In genomic region chr19:39186391-39186790, GRCh38 we compare ENCODE assay signal across 35 cellular contexts. TPM values are rescaled to one million over a fixed set of nuclear protein-coding genes. Genes with fewer than 3 reads are reported as not detected.
"Had no signal": no experiment of that assay in that cellular context is flagged by ENCODE, and none has a peak within 500 bp of the region (broad histone marks: within the 10 kb centered on the region; RNA-seq: fewer than 3 reads in every experiment).

No MANE protein-coding gene starts in this region.

- DNase-seq: activated effector memory CD4-positive, alpha-beta T cell treated with anti-CD3 and anti-CD28 coated beads, Interleukin-2, amount 50 U/mL, for 16 hours; activated effector memory CD4-positive, alpha-beta T cell treated with Interleukin-2 at 50 U/mL for 16 hours; activated gamma-delta T cell; activated gamma-delta T cell treated with Interleukin-2 at 50 U/mL for 16 hours; activated naive CD4-positive, alpha-beta T cell; activated naive CD4-positive, alpha-beta T cell treated with anti-CD3 and anti-CD28 coated beads for 36 hours; activated naive CD4-positive, alpha-beta T cell treated with anti-CD3 and anti-CD28 coated beads, Interleukin-2, amount 10 ng/mL, durations not matched to agents 7 days and 5 days; activated naive CD4-positive, alpha-beta T cell treated with anti-CD3 and anti-CD28 coated beads, Interleukin-2, amount 50 U/mL, for 16 hours; activated naive CD4-positive, alpha-beta T cell treated with Interleukin-2 at 50 U/mL for 16 hours; activated naive CD8-positive, alpha-beta T cell treated with anti-CD3 and anti-CD28 coated beads for 36 hours; activated naive CD8-positive, alpha-beta T cell treated with anti-CD3 and anti-CD28 coated beads, Interleukin-2, amount 10 ng/mL, durations not matched to agents 7 days and 5 days; activated naive CD8-positive, alpha-beta T cell treated with anti-CD3 and anti-CD28 coated beads, Interleukin-2, amount 50 U/mL, for 24 hours; activated T-cell treated with anti-CD3 and anti-CD28 coated beads, Interleukin-2, amount 50 U/mL, for 24 hours; activated T-cell treated with anti-CD3 and anti-CD28 coated beads, Interleukin-2, amount 50 U/mL, for 4 hours; activated T-cell treated with anti-CD3 and anti-CD28 coated beads, Interleukin-2, amount 50 U/mL, for 48 hours; activated T-cell treated with anti-CD3 and anti-CD28 coated beads, Interleukin-2, amount 50 U/mL, for 72 hours; adrenal gland; amniotic stem cell; aorta; body of pancreas; brain microvascular endothelial cell; central memory CD4-positive, alpha-beta T cell had no signal

- H3K27ac ChIP-seq: adrenal gland, ascending aorta, body of pancreas, brain microvascular endothelial cell, breast epithelium, cardiac muscle cell had no signal

- H3K36me3 ChIP-seq: adrenal gland, ascending aorta, brain microvascular endothelial cell, breast epithelium, cardiac muscle cell had no signal

- H3K4me1 ChIP-seq: adrenal gland, ascending aorta, breast epithelium had no signal

- H3K27me3 ChIP-seq: adrenal gland, ascending aorta, body of pancreas, brain microvascular endothelial cell, breast epithelium, cardiac muscle cell had no signal

- FAIRE-seq: astrocyte, bronchial epithelial cell had no signal

- H3K4me3 ChIP-seq: adrenal gland, ascending aorta, body of pancreas, breast epithelium, cardiac muscle cell had no signal

- H3K9me3 ChIP-seq: adrenal gland, ascending aorta, body of pancreas, breast epithelium had no signal

- ATAC-seq: activated naive CD8-positive, alpha-beta T cell treated with anti-CD3 and anti-CD28 coated beads, Interleukin-2, amount 50 U/mL, for 24 hours; activated T-cell treated with anti-CD3 and anti-CD28 coated beads, Interleukin-2, amount 50 U/mL, for 4 hours; activated T-cell treated with anti-CD3 and anti-CD28 coated beads, Interleukin-2, amount 50 U/mL, for 72 hours; activated T-helper 17 cell treated with anti-CD3 and anti-CD28 coated beads, Interleukin-2, amount 50 U/mL, for 72 hours had no signal

RNA-seq across cellular contexts. Expression of gene NCCRP1, which starts 10.4 kb away (rescaled TPM):
- total RNA-seq: activated naive CD4-positive, alpha-beta T cell treated with anti-CD3 and anti-CD28 coated beads for 36 hours; activated naive CD4-positive, alpha-beta T cell treated with anti-CD3 and anti-CD28 coated beads, Interleukin-2, amount 50 U/mL, for 72 hours; activated naive CD8-positive, alpha-beta T cell treated with anti-CD3 and anti-CD28 coated beads for 36 hours; activated naive CD8-positive, alpha-beta T cell treated with anti-CD3 and anti-CD28 coated beads, Interleukin-2, amount 10 ng/mL, durations not matched to agents 7 days and 5 days; activated T-cell treated with anti-CD3 and anti-CD28 coated beads, Interleukin-2, amount 50 U/mL, for 4 hours; activated T-cell treated with anti-CD3 and anti-CD28 coated beads, Interleukin-2, amount 50 U/mL, for 72 hours; activated T-helper 1 cell treated with anti-CD3 and anti-CD28 coated beads, Interleukin-12 subunit alpha, Interleukin-12 subunit beta, Interleukin-2, Interleukin-4 antibody, amounts not matched to agents 30 ng/mL and 10 ng/mL and 1 ng/mL, durations not matched to agents 14 hours and 24 hours and 36 hours; activated T-helper 17 cell treated with anti-CD3 and anti-CD28 coated beads, Interleukin-2, amount 50 U/mL, for 72 hours; activated T-helper 2 cell treated with anti-CD3 and anti-CD28 coated beads, Interferon-gamma antibody, Interleukin-2, Interleukin-4, amounts not matched to agents 10 μg/mL and 5 μg/mL and 100 μg/mL, durations not matched to agents 14 hours and 24 hours and 36 hours; aorta; ascending aorta; astrocyte; cardiac septum; cerebellum; chondrocyte had no signal

RNA-seq across cellular contexts. Expression of gene SYCN, which starts 17.7 kb away (rescaled TPM):
- total RNA-seq: activated naive CD4-positive, alpha-beta T cell treated with anti-CD3 and anti-CD28 coated beads for 36 hours; activated naive CD4-positive, alpha-beta T cell treated with anti-CD3 and anti-CD28 coated beads, Interleukin-2, amount 50 U/mL, for 72 hours; activated naive CD8-positive, alpha-beta T cell treated with anti-CD3 and anti-CD28 coated beads for 36 hours; activated naive CD8-positive, alpha-beta T cell treated with anti-CD3 and anti-CD28 coated beads, Interleukin-2, amount 10 ng/mL, durations not matched to agents 7 days and 5 days; activated T-cell treated with anti-CD3 and anti-CD28 coated beads, Interleukin-2, amount 50 U/mL, for 72 hours; activated T-helper 1 cell treated with anti-CD3 and anti-CD28 coated beads, Interleukin-12 subunit alpha, Interleukin-12 subunit beta, Interleukin-2, Interleukin-4 antibody, amounts not matched to agents 30 ng/mL and 10 ng/mL and 1 ng/mL, durations not matched to agents 14 hours and 24 hours and 36 hours; activated T-helper 17 cell treated with anti-CD3 and anti-CD28 coated beads, Interleukin-2, amount 50 U/mL, for 72 hours; activated T-helper 2 cell treated with anti-CD3 and anti-CD28 coated beads, Interferon-gamma antibody, Interleukin-2, Interleukin-4, amounts not matched to agents 10 μg/mL and 5 μg/mL and 100 μg/mL, durations not matched to agents 14 hours and 24 hours and 36 hours; aorta; ascending aorta; astrocyte; breast epithelium; bronchial epithelial cell; cardiac muscle cell; cardiac septum; cerebellum; chondrocyte had no signal
- polyA plus RNA-seq: adrenal gland, cardiac muscle cell had no signal

RNA-seq across cellular contexts. Expression of gene IFNL3, which starts 58.4 kb away (rescaled TPM):
- total RNA-seq: activated naive CD8-positive, alpha-beta T cell treated with anti-CD3 and anti-CD28 coated beads for 36 hours; activated naive CD8-positive, alpha-beta T cell treated with anti-CD3 and anti-CD28 coated beads, Interleukin-2, amount 10 ng/mL, durations not matched to agents 7 days and 5 days; activated T-cell treated with anti-CD3 and anti-CD28 coated beads, Interleukin-2, amount 50 U/mL, for 4 hours; activated T-helper 1 cell treated with anti-CD3 and anti-CD28 coated beads, Interleukin-12 subunit alpha, Interleukin-12 subunit beta, Interleukin-2, Interleukin-4 antibody, amounts not matched to agents 30 ng/mL and 10 ng/mL and 1 ng/mL, durations not matched to agents 14 hours and 24 hours and 36 hours; activated T-helper 17 cell treated with anti-CD3 and anti-CD28 coated beads, Interleukin-2, amount 50 U/mL, for 72 hours; activated T-helper 2 cell treated with anti-CD3 and anti-CD28 coated beads, Interferon-gamma antibody, Interleukin-2, Interleukin-4, amounts not matched to agents 10 μg/mL and 5 μg/mL and 100 μg/mL, durations not matched to agents 14 hours and 24 hours and 36 hours; adrenal gland; aorta; ascending aorta; astrocyte; body of pancreas; breast epithelium; bronchial epithelial cell; cardiac muscle cell; cardiac septum; cerebellum; chondrocyte had no signal
- polyA plus RNA-seq: adipose tissue, adrenal gland, aorta, cardiac muscle cell had no signal
